1 cellular context compared by ENCODE assay signal in the genomic region with DNA sequence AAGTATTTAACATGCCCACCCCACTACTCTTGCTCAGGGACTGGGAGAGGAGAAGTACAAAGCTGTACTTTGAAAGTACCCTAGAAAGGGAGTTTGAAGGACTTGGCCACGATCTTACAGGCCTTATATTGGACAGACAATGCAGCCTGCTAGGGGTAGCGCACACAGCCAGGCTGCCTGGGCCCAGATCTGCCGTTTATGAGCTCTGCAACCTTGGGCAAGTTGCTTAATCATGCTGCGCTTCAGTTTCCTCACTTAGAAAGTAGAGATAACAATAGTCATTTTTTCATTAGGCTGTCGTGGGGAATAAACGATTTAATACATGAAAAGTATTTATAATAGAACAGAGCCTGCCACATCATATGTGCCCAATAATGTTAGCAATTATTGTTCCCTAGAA.
TF ChIP-seq lines count a peak whose summit lies in the region.

No MANE protein-coding gene starts in this region.

TF ChIP-seq in HCT116, 20 proteins besides CTCF, POLR2A, EP300 and RAD21 (continued from another document):
- TF ChIP-seq, protein P1, sequence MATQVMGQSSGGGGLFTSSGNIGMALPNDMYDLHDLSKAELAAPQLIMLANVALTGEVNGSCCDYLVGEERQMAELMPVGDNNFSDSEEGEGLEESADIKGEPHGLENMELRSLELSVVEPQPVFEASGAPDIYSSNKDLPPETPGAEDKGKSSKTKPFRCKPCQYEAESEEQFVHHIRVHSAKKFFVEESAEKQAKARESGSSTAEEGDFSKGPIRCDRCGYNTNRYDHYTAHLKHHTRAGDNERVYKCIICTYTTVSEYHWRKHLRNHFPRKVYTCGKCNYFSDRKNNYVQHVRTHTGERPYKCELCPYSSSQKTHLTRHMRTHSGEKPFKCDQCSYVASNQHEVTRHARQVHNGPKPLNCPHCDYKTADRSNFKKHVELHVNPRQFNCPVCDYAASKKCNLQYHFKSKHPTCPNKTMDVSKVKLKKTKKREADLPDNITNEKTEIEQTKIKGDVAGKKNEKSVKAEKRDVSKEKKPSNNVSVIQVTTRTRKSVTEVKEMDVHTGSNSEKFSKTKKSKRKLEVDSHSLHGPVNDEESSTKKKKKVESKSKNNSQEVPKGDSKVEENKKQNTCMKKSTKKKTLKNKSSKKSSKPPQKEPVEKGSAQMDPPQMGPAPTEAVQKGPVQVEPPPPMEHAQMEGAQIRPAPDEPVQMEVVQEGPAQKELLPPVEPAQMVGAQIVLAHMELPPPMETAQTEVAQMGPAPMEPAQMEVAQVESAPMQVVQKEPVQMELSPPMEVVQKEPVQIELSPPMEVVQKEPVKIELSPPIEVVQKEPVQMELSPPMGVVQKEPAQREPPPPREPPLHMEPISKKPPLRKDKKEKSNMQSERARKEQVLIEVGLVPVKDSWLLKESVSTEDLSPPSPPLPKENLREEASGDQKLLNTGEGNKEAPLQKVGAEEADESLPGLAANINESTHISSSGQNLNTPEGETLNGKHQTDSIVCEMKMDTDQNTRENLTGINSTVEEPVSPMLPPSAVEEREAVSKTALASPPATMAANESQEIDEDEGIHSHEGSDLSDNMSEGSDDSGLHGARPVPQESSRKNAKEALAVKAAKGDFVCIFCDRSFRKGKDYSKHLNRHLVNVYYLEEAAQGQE (IDR thresholded peaks at IDR 0.05; ENCODE audit: low read depth) = no peak
- TF ChIP-seq SIN3A (IDR thresholded peaks at IDR 0.05; ENCODE audit: low read depth) = no peak
- no peak for TF ChIP-seq ZFX (IDR thresholded peaks at IDR 0.05)
- TF ChIP-seq POLR2AphosphoS5 (IDR thresholded peaks at IDR 0.05; ENCODE audit: low read depth, low read length) = no peak
- TF ChIP-seq CBX3 (IDR thresholded peaks at IDR 0.05; ENCODE audit: low read depth) = no peak
- TF ChIP-seq ZNF274 (IDR thresholded peaks at IDR 0.05; ENCODE audit: low read depth, low read length) = no peak
- TF ChIP-seq YY1 (IDR thresholded peaks at IDR 0.05; ENCODE audit: extremely low read depth, insufficient replicate concordance, low read depth, low read length) = no peak
- TF ChIP-seq FOSL1 (IDR thresholded peaks at IDR 0.05; ENCODE audit: low read depth) = no peak
- TF ChIP-seq SRF (IDR thresholded peaks at IDR 0.05; ENCODE audit: low read depth) = no peak
- TF ChIP-seq CEBPB (IDR thresholded peaks at IDR 0.05; ENCODE audit: low read depth) = no peak
- TF ChIP-seq EZH2 (IDR thresholded peaks at IDR 0.05) = no peak
- no peak for TF ChIP-seq EZH2phosphoT487 (IDR thresholded peaks at IDR 0.05; ENCODE audit: borderline replicate concordance)
- TF ChIP-seq EGR1 (IDR thresholded peaks at IDR 0.05; ENCODE audit: low read depth) = no peak
- no peak for TF ChIP-seq JUND (IDR thresholded peaks at IDR 0.05)
- no peak for TF ChIP-seq TCF7L2 (IDR thresholded peaks at IDR 0.05; ENCODE audit: borderline replicate concordance, extremely low read depth, insufficient read depth, insufficient read length)
